Comparison of ENCODE assay signal across 8 cellular contexts in the genomic region with DNA sequence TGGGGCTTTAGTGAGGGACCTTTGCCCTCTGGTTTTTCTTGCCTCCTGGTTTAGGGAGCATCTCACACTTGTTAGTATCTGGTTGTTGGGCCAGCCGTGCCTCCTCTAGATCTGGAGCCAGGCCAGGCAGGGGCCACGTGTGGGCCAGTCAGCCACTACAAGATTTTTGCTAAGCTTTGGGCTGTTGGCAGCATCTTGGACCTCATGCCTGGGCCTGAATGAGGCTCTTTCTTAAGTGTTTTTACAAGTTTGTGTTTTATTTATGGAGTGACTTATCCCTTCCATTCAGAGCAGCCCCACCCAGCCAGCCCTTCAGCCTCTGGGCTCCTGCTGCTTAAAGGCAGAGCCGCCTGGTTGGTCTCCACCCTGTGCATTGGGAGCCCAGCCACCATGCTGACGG. TPM values are rescaled to one million over a fixed set of nuclear protein-coding genes. Genes with fewer than 3 reads are reported as not detected.
DNase-seq lines count a peak whose midpoint lies in the region; ATAC-seq and TF ChIP-seq lines count a peak whose summit lies in the region.

No MANE protein-coding gene starts in this region.

- DNase-seq in HUDEP-2 (lab: John Stamatoyannopoulos, UW; ENCODE audit: unreplicated experiment in 76 of 76) (peak in 72 of 76 experiments; percentile 27 to 85 (median 64)), MCF 10A (ENCODE audit: unreplicated experiment) (peak; percentile 86), SW480 (ENCODE audit: low spot score) (no peak), NCI-H187 (lab: John Stamatoyannopoulos, UW) (no peak), SHP77 treated with DMSO at 0.1 percent for 48 hours (lab: John Stamatoyannopoulos, UW) (no peak)

- TF ChIP-seq CTCF in MCF 10A (IDR thresholded peaks at IDR 0.05; ENCODE audit: unreplicated experiment) = no peak

- H3K9me3 ChIP-seq in mesodermal cell (ENCODE audit: control insufficient read depth, low read length) = no peaks in the 10 kb centered on the region

- peak overlapping the region; percentile 89 for H3K4me3 Mint-ChIP-seq in MCF 10A (ENCODE audit: unreplicated experiment)

- H3K4me1 ChIP-seq in ACC112 (ENCODE audit: control insufficient read depth, insufficient read depth, low read length, unreplicated experiment) = peaks cover 81% of the 10 kb centered on the region
- peaks cover 74% of the 10 kb centered on the region for H3K4me1 ChIP-seq in mesodermal cell (ENCODE audit: control insufficient read depth, insufficient read depth, low read length, poor library complexity, severe bottlenecking)

- H3K79me2 ChIP-seq in ACC112 (ENCODE audit: control insufficient read depth, insufficient read depth, low read length, unreplicated experiment) = peaks cover 36% of the 10 kb centered on the region

- H2AFZ ChIP-seq in ACC112 (ENCODE audit: low read length, unreplicated experiment) = no peak overlapping the region

- H3K4me3 ChIP-seq in ACC112 (ENCODE audit: low read depth, low read length) = peak overlapping the region; percentile 90
- H3K4me3 ChIP-seq in mesodermal cell (ENCODE audit: extremely low read depth, insufficient read depth, low read length, poor library complexity, severe bottlenecking) = no peak overlapping the region

- H3K36me3 ChIP-seq in ACC112 (ENCODE audit: insufficient read depth, low read length) = peaks cover 10% of the 10 kb centered on the region; the same call in 1 of the 2 replicates
- peaks cover 69% of the 10 kb centered on the region for H3K36me3 ChIP-seq in mesodermal cell (ENCODE audit: control insufficient read depth, insufficient read depth, low read length)

- H3K27ac Mint-ChIP-seq in MCF 10A (ENCODE audit: low read depth, unreplicated experiment) = peak overlapping the region; percentile 89

- WGBS in mesodermal cell (ENCODE audit: insufficient coverage in 2 of 2), 2 experiments = 89 to 100% methylated on average over 2 of the region's 4 CpGs

- CTCF ChIA-PET in MCF 10A (lab: Yijun Ruan, JAX) = interaction anchor here (0.6 to 6.5 kb wide), 8 partner anchors 44 to 191 kb away, joined by 3 to 51 read pairs (median 6); partner anchors contain the start of gene ZNF593

- intact Hi-C loops in MCF 10A (cut with micrococcal nuclease) = loop anchor here (2.0 to 5.0 kb wide), 2 partner anchors 28 to 166 kb away; partner anchors contain the start of genes PDIK1L and UBXN11

- peaks cover 32% of the 10 kb centered on the region for H3K36me3 Mint-ChIP-seq in MCF 10A (ENCODE audit: insufficient read depth, unreplicated experiment)

- ATAC-seq in GM21360 (IDR thresholded peaks at IDR 0.05; ENCODE audit: unreplicated experiment) = no peak

- BruUV-seq in MCF 10A (replicated peaks; lab: Mats Ljungman, UMichigan) = no TSS peak

- POLR2A ChIA-PET in MCF 10A (lab: Yijun Ruan, JAX) = interaction anchor here (0.7 to 8.9 kb wide), 10 partner anchors 10 to 243 kb away, joined by 3 to 83 read pairs (median 6); partner anchors contain the start of genes CEP85, DHDDS, HMGN2 and UBXN11

- peaks cover 75% of the 10 kb centered on the region for H3K4me1 Mint-ChIP-seq in MCF 10A (ENCODE audit: insufficient read depth, unreplicated experiment)

- peak overlapping the region; percentile 89 for H3K27ac ChIP-seq in ACC112 (ENCODE audit: low read depth, low read length)
- peak overlapping the region; percentile 87 for H3K27ac ChIP-seq in mesodermal cell (ENCODE audit: low read depth, low read length, severe bottlenecking)

- H3K9me3 Mint-ChIP-seq in MCF 10A (ENCODE audit: unreplicated experiment) = no peaks in the 10 kb centered on the region

- H3K27me3 Mint-ChIP-seq in MCF 10A (ENCODE audit: insufficient read depth, unreplicated experiment) = no peaks in the 10 kb centered on the region

- H3K27me3 ChIP-seq in ACC112 (ENCODE audit: insufficient read depth, low read length) = no peaks in the 10 kb centered on the region

RNA-seq across cellular contexts. Expression of gene SH3BGRL3, which starts 1.6 kb away (rescaled TPM):
- total RNA-seq in MCF 10A (2022) = 133 and 170 TPM in 2 replicates
- polyA plus RNA-seq in mesodermal cell (2013, experiment 1 of 2) = 398 TPM
- 334 TPM for polyA plus RNA-seq in mesodermal cell (2013, experiment 2 of 2)

RNA-seq across cellular contexts. Expression of gene UBXN11, which starts 28.1 kb away (rescaled TPM):
- total RNA-seq in MCF 10A (2022) = 17.7 and 20.3 TPM in 2 replicates
- 10.6 TPM for polyA plus RNA-seq in mesodermal cell (2013, experiment 1 of 2)
- 8.5 TPM for polyA plus RNA-seq in mesodermal cell (2013, experiment 2 of 2)

RNA-seq across cellular contexts. Expression of gene CD52, which starts 39.5 kb away (rescaled TPM):
- total RNA-seq in MCF 10A (2022) = not detected in 2 replicates
- polyA plus RNA-seq in mesodermal cell (2013, experiment 1 of 2) = 3.0 TPM
- polyA plus RNA-seq in mesodermal cell (2013, experiment 2 of 2) = 3.5 TPM

RNA-seq across cellular contexts. Expression of gene CEP85, which starts 44.3 kb away (rescaled TPM):
- total RNA-seq in MCF 10A (2022) = 11.1 and 12.2 TPM in 2 replicates
- 19.4 TPM for polyA plus RNA-seq in mesodermal cell (2013, experiment 1 of 2)
- polyA plus RNA-seq in mesodermal cell (2013, experiment 2 of 2) = 18.5 TPM

Comparison
In these comparisons a context has a peak if more than half of its experiments do, and no peak if none do; other contexts are left out.
1. DNase-seq: peak in HUDEP-2 (72 of 76) and MCF 10A (single experiment); none in SW480 (single experiment), NCI-H187 (0 of 2) and SHP77 treated with DMSO at 0.1 percent for 48 hours (single experiment).